In the genomic region with DNA sequence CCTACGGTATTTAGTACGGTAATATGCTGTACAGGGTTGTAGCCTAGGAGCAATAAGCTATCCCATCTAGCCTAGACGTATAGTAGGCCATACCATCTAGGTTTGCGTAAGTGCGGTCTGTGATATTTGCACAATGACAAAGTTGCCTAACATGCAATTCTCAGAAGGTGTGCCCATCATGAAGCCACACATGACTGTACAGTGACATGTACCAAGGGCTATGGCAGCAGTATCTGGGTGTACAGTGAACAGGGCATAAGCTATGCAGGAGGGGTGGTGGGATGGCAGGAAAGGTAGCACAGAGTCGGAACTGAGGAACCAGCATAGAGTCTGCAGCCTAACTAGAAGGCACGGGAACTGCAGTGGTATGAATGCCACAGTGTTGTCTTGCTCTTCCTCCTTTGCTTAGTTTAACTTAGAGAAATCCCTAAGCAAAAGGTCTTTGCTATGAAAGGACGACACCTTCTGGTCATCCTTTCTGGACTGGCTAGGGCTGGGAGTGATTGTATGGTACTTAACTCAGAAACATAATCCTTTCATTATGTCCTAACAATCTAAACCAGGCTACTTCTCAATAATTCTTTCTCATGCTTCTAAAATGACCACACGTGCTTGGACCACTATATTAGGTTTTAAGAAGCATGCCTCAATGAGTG, we compare ENCODE assay signal across 13 cellular contexts.
DNase-seq lines count a peak whose midpoint lies in the region; ATAC-seq and TF ChIP-seq lines count a peak whose summit lies in the region.
"Had no signal": no experiment of that assay in that cellular context is flagged by ENCODE, and none has a peak within 500 bp of the region (broad histone marks: within the 10 kb centered on the region; RNA-seq: fewer than 3 reads in every experiment).

No MANE protein-coding gene starts in this region.

- CTCF ChIA-PET in A673 (lab: Charles Lee): no interaction called here

- H3K27ac Mint-ChIP-seq in nephron: no peak overlapping the region
- H3K27ac Mint-ChIP-seq: activated naive CD8-positive, alpha-beta T cell treated with anti-CD3 and anti-CD28 coated beads, Interleukin-2, amount 10 ng/mL, durations not matched to agents 7 days and 5 days; natural killer cell treated with Interleukin-12 subunit alpha and Interleukin-12 subunit beta and Interleukin-15 and Interleukin-18, amount 100 ng/mL, for 72 hours had no signal

- no peak overlapping the region for H3K4me3 ChIP-seq in astrocyte of the spinal cord (ENCODE audit: low read depth, low read length)
- H3K4me3 ChIP-seq in effector memory CD4-positive, alpha-beta T cell (ENCODE audit: insufficient read depth, low read depth, low read length, poor library complexity, severe bottlenecking): no peak overlapping the region
- no peak overlapping the region for H3K4me3 ChIP-seq in A673 (ENCODE audit: low read depth, low read length, poor library complexity, severe bottlenecking)
- H3K4me3 ChIP-seq: gastroesophageal sphincter, upper lobe of left lung had no signal

- TF ChIP-seq CTCF in astrocyte of the spinal cord (IDR thresholded peaks at IDR 0.05; ENCODE audit: low read depth, low read length): peak; percentile 61
- TF ChIP-seq CTCF in nephron (IDR thresholded peaks at IDR 0.05; ENCODE audit: unreplicated experiment in 3 of 3): peak; percentile 32 to 58 (median 57)
- TF ChIP-seq CTCF in A673 (conservative IDR thresholded peaks at IDR 0.05; ENCODE audit: low read depth, low read length): no peak

- H3K27me3 Mint-ChIP-seq in nephron (ENCODE audit: low read depth): peaks cover 5% of the 10 kb centered on the region
- H3K27me3 Mint-ChIP-seq: activated naive CD8-positive, alpha-beta T cell treated with anti-CD3 and anti-CD28 coated beads, Interleukin-2, amount 10 ng/mL, durations not matched to agents 7 days and 5 days had no signal

- no peaks in the 10 kb centered on the region for H3K36me3 Mint-ChIP-seq in nephron (ENCODE audit: low read depth)
- H3K36me3 Mint-ChIP-seq: activated naive CD8-positive, alpha-beta T cell treated with anti-CD3 and anti-CD28 coated beads, Interleukin-2, amount 10 ng/mL, durations not matched to agents 7 days and 5 days; natural killer cell treated with Interleukin-12 subunit alpha and Interleukin-12 subunit beta and Interleukin-15 and Interleukin-18, amount 100 ng/mL, for 72 hours had no signal

- H3K27me3 ChIP-seq in effector memory CD4-positive, alpha-beta T cell (replicated peaks; ENCODE audit: control insufficient read depth, insufficient read depth, low read length, poor library complexity, severe bottlenecking): no peaks in the 10 kb centered on the region
- no peaks in the 10 kb centered on the region for H3K27me3 ChIP-seq in A673 (replicated peaks; ENCODE audit: insufficient read depth, low read depth, low read length, poor library complexity)
- H3K27me3 ChIP-seq: gastroesophageal sphincter, upper lobe of left lung had no signal

- no peaks in the 10 kb centered on the region for H3K9me3 Mint-ChIP-seq in nephron
- H3K9me3 Mint-ChIP-seq: natural killer cell treated with Interleukin-12 subunit alpha and Interleukin-12 subunit beta and Interleukin-15 and Interleukin-18, amount 100 ng/mL, for 72 hours had no signal

- no peak overlapping the region for H3K27ac ChIP-seq in effector memory CD4-positive, alpha-beta T cell (ENCODE audit: insufficient read depth, low read length, poor library complexity, severe bottlenecking)
- no peak overlapping the region for H3K27ac ChIP-seq in A673 (ENCODE audit: low read depth, low read length, poor library complexity, severe bottlenecking)
- H3K27ac ChIP-seq: gastroesophageal sphincter, upper lobe of left lung had no signal

- no peak overlapping the region for H3K4me3 Mint-ChIP-seq in nephron
- H3K4me3 Mint-ChIP-seq: activated naive CD8-positive, alpha-beta T cell treated with anti-CD3 and anti-CD28 coated beads, Interleukin-2, amount 10 ng/mL, durations not matched to agents 7 days and 5 days; natural killer cell treated with Interleukin-12 subunit alpha and Interleukin-12 subunit beta and Interleukin-15 and Interleukin-18, amount 100 ng/mL, for 72 hours had no signal

- H3K4me1 ChIP-seq in effector memory CD4-positive, alpha-beta T cell (ENCODE audit: control insufficient read depth, insufficient read depth, low read length, poor library complexity, severe bottlenecking): no peaks in the 10 kb centered on the region
- no peaks in the 10 kb centered on the region for H3K4me1 ChIP-seq in A673 (ENCODE audit: insufficient read depth, low read length, poor library complexity, severe bottlenecking)
- H3K4me1 ChIP-seq: upper lobe of left lung had no signal

- BruUV-seq in A673 (replicated peaks; lab: Mats Ljungman, UMichigan): no TSS peak

- intact Hi-C loops in A673 (cut with micrococcal nuclease; ENCODE audit: unreplicated experiment): no loop called here

- no peak for ATAC-seq in GM19467 (IDR thresholded peaks at IDR 0.05; ENCODE audit: unreplicated experiment)
- ATAC-seq: gastroesophageal sphincter had no signal

- in situ Hi-C loops in astrocyte of the spinal cord (cut with HindIII; ENCODE audit: low sequenced_read_pairs): no loop called here

- H3K9me3 ChIP-seq in effector memory CD4-positive, alpha-beta T cell (ENCODE audit: control insufficient read depth, low read length): no peaks in the 10 kb centered on the region
- no peaks in the 10 kb centered on the region for H3K9me3 ChIP-seq in A673 (ENCODE audit: low read depth, low read length, poor library complexity, severe bottlenecking)
- H3K9me3 ChIP-seq: gastroesophageal sphincter, upper lobe of left lung had no signal

- H3K4me1 Mint-ChIP-seq in nephron: no peaks in the 10 kb centered on the region
- H3K4me1 Mint-ChIP-seq: activated naive CD8-positive, alpha-beta T cell treated with anti-CD3 and anti-CD28 coated beads, Interleukin-2, amount 10 ng/mL, durations not matched to agents 7 days and 5 days had no signal

- H3K36me3 ChIP-seq in effector memory CD4-positive, alpha-beta T cell (ENCODE audit: control insufficient read depth, insufficient read depth, low read length): no peaks in the 10 kb centered on the region
- no peaks in the 10 kb centered on the region for H3K36me3 ChIP-seq in A673 (ENCODE audit: insufficient read depth, low read length, poor library complexity, severe bottlenecking)
- H3K36me3 ChIP-seq: gastroesophageal sphincter, upper lobe of left lung had no signal

- DNase-seq in GM03348 (ENCODE audit: low spot score) (peak; percentile 39), NAMALWA (ENCODE audit: low spot score) (peak; percentile 8), astrocyte of the spinal cord (ENCODE audit: low read depth, low spot score) (peak; percentile 46), NCI-H2196 treated with DMSO at 0.1 percent for 48 hours (lab: John Stamatoyannopoulos, UW; ENCODE audit: unreplicated experiment) (no peak), A673 (ENCODE audit: low spot score) (no peak)
- no peak for DNase-seq in effector memory CD4-positive, alpha-beta T cell
- DNase-seq: activated naive CD8-positive, alpha-beta T cell treated with anti-CD3 and anti-CD28 coated beads, Interleukin-2, amount 10 ng/mL, durations not matched to agents 7 days and 5 days; NCI-H226; upper lobe of left lung had no signal

- POLR2A ChIA-PET in A673 (lab: Charles Lee; ENCODE audit: low non-redundant PET): no interaction called here

Comparison
In these comparisons a context has a peak if more than half of its experiments do, and no peak if none do; other contexts are left out.
1. DNase-seq: peak in GM03348 (single experiment), NAMALWA (single experiment) and astrocyte of the spinal cord (single experiment); none in NCI-H2196 treated with DMSO at 0.1 percent for 48 hours (single experiment), effector memory CD4-positive, alpha-beta T cell (0 of 3) and A673 (single experiment).